ENCODE assay signal across 24 cellular contexts in the genomic region with DNA sequence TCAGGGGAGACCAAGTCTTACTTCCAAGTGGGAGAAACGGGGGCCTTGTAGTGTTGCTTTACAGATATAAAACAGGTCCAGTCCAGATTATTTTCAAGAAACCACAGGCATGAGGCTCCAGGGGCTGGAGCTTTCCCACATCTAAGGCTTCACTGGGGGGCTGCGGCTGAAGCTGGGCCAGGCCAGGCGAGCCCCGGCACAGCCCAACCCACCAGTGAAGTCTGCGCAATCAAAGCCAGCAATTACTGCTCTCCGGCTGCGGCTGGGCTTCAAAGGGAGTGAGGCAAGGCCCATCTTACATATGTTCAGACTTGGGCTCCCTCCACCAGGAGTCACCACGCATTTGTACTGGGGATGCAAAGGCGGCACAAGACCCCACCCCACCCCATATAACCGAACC.
A peak's percentile ranks its signal among the peaks of the same experiment; 100 is the strongest.
DNase-seq lines count a peak whose midpoint lies in the region; ATAC-seq and TF ChIP-seq lines count a peak whose summit lies in the region.
"Had no signal": no experiment of that assay in that cellular context is flagged by ENCODE, and none has a peak within 500 bp of the region (broad histone marks: within the 10 kb centered on the region; RNA-seq: fewer than 3 reads in every experiment).

No MANE protein-coding gene starts in this region.

- peak overlapping the region; percentile 98 for H3K27ac Mint-ChIP-seq in activated T-cell treated with anti-CD3 and anti-CD28 coated beads, Interleukin-2, amount 50 U/mL, for 72 hours
- H3K27ac Mint-ChIP-seq in stimulated activated naive CD8-positive, alpha-beta T cell treated with anti-CD3 and anti-CD28 coated beads, Interleukin-15, amount 100 ng/mL, for 72 hours = peak overlapping the region; percentile 97 to 99
- H3K27ac Mint-ChIP-seq: HFFc6, mesothelial cell of epicardium had no signal

- H3K4me1 Mint-ChIP-seq in activated T-cell treated with anti-CD3 and anti-CD28 coated beads, Interleukin-2, amount 50 U/mL, for 72 hours (ENCODE audit: low read depth) = peaks cover 85% of the 10 kb centered on the region
- H3K4me1 Mint-ChIP-seq in stimulated activated naive CD8-positive, alpha-beta T cell treated with anti-CD3 and anti-CD28 coated beads, Interleukin-15, amount 100 ng/mL, for 72 hours = peaks cover 100% of the 10 kb centered on the region

- peaks cover 23% of the 10 kb centered on the region for H3K4me1 ChIP-seq in OCI-LY1 (ENCODE audit: insufficient read depth, low read length, severe bottlenecking)
- no peaks in the 10 kb centered on the region; a peak in 1 of 4 replicates for H3K4me1 ChIP-seq in SK-N-SH (ENCODE audit: control insufficient read depth in 1 of 2, insufficient read depth in 2 of 2, low read depth in 1 of 2, low read length in 1 of 2)
- H3K4me1 ChIP-seq: suprapubic skin had no signal

- H3K9ac ChIP-seq in OCI-LY1 (ENCODE audit: low read length) = no peak overlapping the region
- no peak overlapping the region for H3K9ac ChIP-seq in SK-N-SH

- TF ChIP-seq RAD21 in SK-N-SH (IDR thresholded peaks at IDR 0.05; ENCODE audit: low read length) = no peak

- H3F3A ChIP-seq in OCI-LY1 (ENCODE audit: insufficient read depth, low read length) (0 out of 2 replicates have a peak, but pooled peaks cover 3% of the 10 kb centered on the region), SK-N-SH (replicated peaks; ENCODE audit: insufficient read depth) (no peaks in the 10 kb centered on the region)

- POLR2A ChIA-PET in SK-N-SH (lab: Yijun Ruan, JAX) = no interaction called here

- H3K27me3 ChIP-seq in OCI-LY1 (ENCODE audit: insufficient read depth, low read length) (no peaks in the 10 kb centered on the region), SK-N-SH (ENCODE audit: insufficient read depth) (peaks cover 48% of the 10 kb centered on the region)
- H3K27me3 ChIP-seq: esophagus muscularis mucosa had no signal

- no peak overlapping the region for H3K4me2 ChIP-seq in OCI-LY1 (ENCODE audit: low read length)
- no peak overlapping the region for H3K4me2 ChIP-seq in SK-N-SH

- H3K4me3 ChIP-seq in OCI-LY1 (ENCODE audit: low read depth, low read length, poor library complexity, severe bottlenecking) (no peak overlapping the region), SK-N-SH (ENCODE audit: low read depth in 2 of 2, low read length in 1 of 2) (no peak overlapping the region)
- H3K4me3 ChIP-seq: esophagus muscularis mucosa, suprapubic skin had no signal

- H3K79me2 ChIP-seq in OCI-LY1 (ENCODE audit: insufficient read depth, low read length) (no peaks in the 10 kb centered on the region), SK-N-SH (ENCODE audit: insufficient read depth) (no peaks in the 10 kb centered on the region)

- H4K20me1 ChIP-seq in OCI-LY1 (ENCODE audit: insufficient read depth, low read length) = no peaks in the 10 kb centered on the region
- no peaks in the 10 kb centered on the region for H4K20me1 ChIP-seq in SK-N-SH (ENCODE audit: insufficient read depth)

- TF ChIP-seq EP300 in SK-N-SH (IDR thresholded peaks at IDR 0.05; ENCODE audit: borderline replicate concordance in 1 of 2, low read depth in 1 of 2, low read length in 1 of 2) = no peak

- no peak for DNase-seq in activated T-cell treated with anti-CD3 and anti-CD28 coated beads, Interleukin-2, amount 50 U/mL, for 72 hours
- DNase-seq in activated T-cell treated with anti-CD3 and anti-CD28 coated beads for 4 hours (no peak), SK-N-SH (no peak), caudate nucleus (lab: John Stamatoyannopoulos, UW) (no peak)
- peak; percentile 20 for DNase-seq in effector CD8-positive, alpha-beta T cell (lab: John Stamatoyannopoulos, UW)
- no peak for DNase-seq in stimulated activated naive CD8-positive, alpha-beta T cell treated with anti-CD3 and anti-CD28 coated beads, Interleukin-15, amount 100 ng/mL, for 72 hours
- DNase-seq in activated effector memory CD4-positive, alpha-beta T cell treated with anti-CD3 and anti-CD28 coated beads, Interleukin-2, amount 50 U/mL, for 16 hours = no peak
- DNase-seq: activated CD4-positive, CD25-positive, alpha-beta regulatory T cell; activated CD8-positive, alpha-beta memory T cell treated with anti-CD3 and anti-CD28 coated beads, Interleukin-2, amount 50 U/mL, for 48 hours; DND-41; effector CD4-positive, alpha-beta T cell; HFFc6; IMR-90; MM.1S; NCI-H774; PC-3; SHP77 treated with DMSO at 0.1 percent for 48 hours; T-helper 9 cell had no signal

- no peak for TF ChIP-seq CTCF in OCI-LY1 (IDR thresholded peaks at IDR 0.05; ENCODE audit: low read length)
- no peak for TF ChIP-seq CTCF in SK-N-SH (IDR thresholded peaks at IDR 0.05)

- whole genome bisulfite sequencing in SK-N-SH (ENCODE audit: low lambda C conversion rate) = 42% methylated on average over 9 of the region's 10 CpGs

- H2AFZ ChIP-seq in OCI-LY1 (ENCODE audit: low read length) = no peak overlapping the region
- H2AFZ ChIP-seq in SK-N-SH (ENCODE audit: low read depth) = no peak overlapping the region

- H3K27ac ChIP-seq in OCI-LY1 (ENCODE audit: low read depth, low read length, poor library complexity, severe bottlenecking) (peak overlapping the region; percentile 67), SK-N-SH (ENCODE audit: low read depth in 2 of 2, low read length in 1 of 2) (no peak overlapping the region), caudate nucleus (ENCODE audit: low read depth, low read length) (no peak overlapping the region)
- H3K27ac ChIP-seq: esophagus muscularis mucosa, suprapubic skin had no signal

- CTCF ChIA-PET in SK-N-SH (lab: Yijun Ruan, JAX) = no interaction called here

- no peaks in the 10 kb centered on the region for H3K9me2 ChIP-seq in OCI-LY1 (ENCODE audit: low read depth, low read length)
- H3K9me2 ChIP-seq in SK-N-SH = no peaks in the 10 kb centered on the region

- H3K36me3 ChIP-seq in OCI-LY1 (ENCODE audit: insufficient read depth, low read length) (peaks cover 95% of the 10 kb centered on the region), SK-N-SH (replicated peaks in 1 of 2; ENCODE audit: control insufficient read depth in 1 of 2, insufficient read depth in 2 of 2, low read length in 1 of 2) (no peaks in the 10 kb centered on the region)
- H3K36me3 ChIP-seq: esophagus muscularis mucosa, suprapubic skin had no signal

- peaks cover 4 to 30% of the 10 kb centered on the region in 2 donors for H3K36me3 Mint-ChIP-seq in activated T-cell treated with anti-CD3 and anti-CD28 coated beads, Interleukin-2, amount 50 U/mL, for 72 hours (ENCODE audit: insufficient read depth in 2 of 2)

- H3K4me3 Mint-ChIP-seq in activated T-cell treated with anti-CD3 and anti-CD28 coated beads, Interleukin-2, amount 50 U/mL, for 72 hours = peak overlapping the region in 1 of 2 donors; percentile 58
- H3K4me3 Mint-ChIP-seq in stimulated activated naive CD8-positive, alpha-beta T cell treated with anti-CD3 and anti-CD28 coated beads, Interleukin-15, amount 100 ng/mL, for 72 hours = peak overlapping the region; percentile 31 to 85
- H3K4me3 Mint-ChIP-seq: HFFc6, mesothelial cell of epicardium had no signal

- no peaks in the 10 kb centered on the region for H3K9me3 Mint-ChIP-seq in activated T-cell treated with anti-CD3 and anti-CD28 coated beads, Interleukin-2, amount 50 U/mL, for 72 hours
- no peaks in the 10 kb centered on the region for H3K9me3 Mint-ChIP-seq in stimulated activated naive CD8-positive, alpha-beta T cell treated with anti-CD3 and anti-CD28 coated beads, Interleukin-15, amount 100 ng/mL, for 72 hours
- H3K9me3 Mint-ChIP-seq: central memory CD8-positive, alpha-beta T cell; HFFc6; mesothelial cell of epicardium had no signal

- no peaks in the 10 kb centered on the region for H3K27me3 Mint-ChIP-seq in activated T-cell treated with anti-CD3 and anti-CD28 coated beads, Interleukin-2, amount 50 U/mL, for 72 hours (ENCODE audit: low read depth)
- H3K27me3 Mint-ChIP-seq in stimulated activated naive CD8-positive, alpha-beta T cell treated with anti-CD3 and anti-CD28 coated beads, Interleukin-15, amount 100 ng/mL, for 72 hours = no peaks in the 10 kb centered on the region
- H3K27me3 Mint-ChIP-seq: central memory CD8-positive, alpha-beta T cell had no signal

- no peaks in the 10 kb centered on the region for H3K9me3 ChIP-seq in OCI-LY1 (ENCODE audit: low read length)
- H3K9me3 ChIP-seq in SK-N-SH = no peaks in the 10 kb centered on the region
- H3K9me3 ChIP-seq: esophagus muscularis mucosa, suprapubic skin had no signal

- peak in 1 of 2 donors; percentile 18 for ATAC-seq in activated T-cell treated with anti-CD3 and anti-CD28 coated beads, Interleukin-2, amount 50 U/mL, for 72 hours (replicated peaks in 1 of 2)
- ATAC-seq in stimulated activated naive CD8-positive, alpha-beta T cell treated with anti-CD3 and anti-CD28 coated beads, Interleukin-15, amount 100 ng/mL, for 72 hours = peak; percentile 58
- ATAC-seq: left lobe of liver, PC-3 had no signal

TF ChIP-seq in SK-N-SH, 30 proteins besides CTCF, POLR2A, EP300 and RAD21:
- TF ChIP-seq TEAD4 (IDR thresholded peaks at IDR 0.05; ENCODE audit: borderline replicate concordance, insufficient read depth) (no peak), FOXM1 (IDR thresholded peaks at IDR 0.05; ENCODE audit: low read depth) (no peak), POLR2AphosphoS5 (IDR thresholded peaks at IDR 0.05; ENCODE audit: low read depth, low read length) (no peak), JUND (IDR thresholded peaks at IDR 0.05) (no peak), SIN3A (IDR thresholded peaks at IDR 0.05; ENCODE audit: borderline replicate concordance, low read depth, low read length) (no peak), RCOR1 (IDR thresholded peaks at IDR 0.05; ENCODE audit: low read length) (no peak), FOSL2 (IDR thresholded peaks at IDR 0.05; ENCODE audit: borderline replicate concordance, low read depth) (no peak), TCF12 (IDR thresholded peaks at IDR 0.05) (no peak), ELF1 (IDR thresholded peaks at IDR 0.05) (no peak), NFIC (IDR thresholded peaks at IDR 0.05; ENCODE audit: borderline replicate concordance) (no peak), TAF1 (IDR thresholded peaks at IDR 0.05; ENCODE audit: borderline replicate concordance, low read depth, low read length) (no peak)
- TF ChIP-seq, protein P1, sequence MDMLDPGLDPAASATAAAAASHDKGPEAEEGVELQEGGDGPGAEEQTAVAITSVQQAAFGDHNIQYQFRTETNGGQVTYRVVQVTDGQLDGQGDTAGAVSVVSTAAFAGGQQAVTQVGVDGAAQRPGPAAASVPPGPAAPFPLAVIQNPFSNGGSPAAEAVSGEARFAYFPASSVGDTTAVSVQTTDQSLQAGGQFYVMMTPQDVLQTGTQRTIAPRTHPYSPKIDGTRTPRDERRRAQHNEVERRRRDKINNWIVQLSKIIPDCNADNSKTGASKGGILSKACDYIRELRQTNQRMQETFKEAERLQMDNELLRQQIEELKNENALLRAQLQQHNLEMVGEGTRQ (IDR thresholded peaks at IDR 0.05; ENCODE audit: borderline replicate concordance, low read depth, low read length) = no peak
